In the genomic region with DNA sequence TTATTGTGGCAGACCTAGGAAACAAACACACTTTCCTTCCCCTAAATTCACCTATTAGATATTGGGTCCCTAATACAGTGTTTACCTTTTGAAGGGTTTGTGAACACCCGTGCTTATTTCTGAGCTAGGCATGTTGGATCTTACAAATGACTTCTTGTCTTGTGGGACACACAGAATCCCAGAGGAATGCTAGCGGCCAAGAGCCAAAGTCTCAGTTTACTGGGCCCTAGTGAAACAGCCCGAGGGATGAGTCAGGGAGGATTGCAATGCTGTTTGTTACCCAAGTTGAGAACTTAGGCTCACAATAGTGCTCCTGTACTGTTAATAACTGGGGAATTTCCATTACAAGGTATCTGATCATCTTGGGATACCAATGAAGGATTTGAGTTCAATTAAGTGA, we compare ENCODE assay signal across 16 cellular contexts.
DNase-seq lines count a peak whose midpoint lies in the region; ATAC-seq and TF ChIP-seq lines count a peak whose summit lies in the region.
"Had no signal": no experiment of that assay in that cellular context is flagged by ENCODE, and none has a peak within 500 bp of the region (broad histone marks: within the 10 kb centered on the region; RNA-seq: fewer than 3 reads in every experiment).

No MANE protein-coding gene starts in this region.

- H3K4me1 Mint-ChIP-seq in natural killer cell = no peaks in the 10 kb centered on the region
- H3K4me1 Mint-ChIP-seq: activated CD4-positive, alpha-beta memory T cell treated with anti-CD3 and anti-CD28 coated beads, Interleukin-2, amount 10 ng/mL, durations not matched to agents 7 days and 5 days had no signal

- DNase-seq in ACHN (peak; percentile 82), HK-2 (ENCODE audit: unreplicated experiment) (peak; percentile 78), amniotic stem cell (lab: John Stamatoyannopoulos, UW) (peak; percentile 46), glomerular visceral epithelial cell (ENCODE audit: extremely low spot score) (peak; percentile 86), natural killer cell (no peak)
- DNase-seq: activated CD4-positive, alpha-beta memory T cell treated with anti-CD3 and anti-CD28 coated beads, Interleukin-2, amount 10 ng/mL, durations not matched to agents 7 days and 5 days; activated naive CD4-positive, alpha-beta T cell treated with anti-CD3 and anti-CD28 coated beads, Interleukin-2, amount 50 U/mL, for 16 hours; AML-193; cortex of kidney; NCI-H2029; sigmoid colon; T-helper 2 cell; testis had no signal

- TF ChIP-seq CTCF in natural killer cell (IDR thresholded peaks at IDR 0.05) = no peak

- H3K27ac Mint-ChIP-seq in natural killer cell = no peak overlapping the region
- H3K27ac Mint-ChIP-seq: activated CD4-positive, alpha-beta memory T cell treated with anti-CD3 and anti-CD28 coated beads, Interleukin-2, amount 10 ng/mL, durations not matched to agents 7 days and 5 days had no signal

- H3K36me3 Mint-ChIP-seq in natural killer cell = no peaks in the 10 kb centered on the region

- intact Hi-C loops in natural killer cell (cut with micrococcal nuclease) = no loop called here

- H3K4me3 Mint-ChIP-seq in natural killer cell = no peak overlapping the region
- H3K4me3 Mint-ChIP-seq: activated CD4-positive, alpha-beta memory T cell treated with anti-CD3 and anti-CD28 coated beads, Interleukin-2, amount 10 ng/mL, durations not matched to agents 7 days and 5 days had no signal

- peaks cover 2% of the 10 kb centered on the region in 2 donors for H3K27me3 Mint-ChIP-seq in natural killer cell (ENCODE audit: low read depth in 2 of 2)

- ATAC-seq in HG03139 (IDR thresholded peaks at IDR 0.05; ENCODE audit: unreplicated experiment) = no peak
- ATAC-seq in natural killer cell = no peak
- ATAC-seq in GM21723 (IDR thresholded peaks at IDR 0.05; ENCODE audit: unreplicated experiment) = no peak
- ATAC-seq in HG02884 (IDR thresholded peaks at IDR 0.05; ENCODE audit: unreplicated experiment) = no peak

- in situ Hi-C loops in ACHN (cut with HindIII; ENCODE audit: low pct_ligation_motif_present, low pct_unique_long_range_greater_than_20kb, low sequenced_read_pairs) = no loop called here

- H3K9me3 Mint-ChIP-seq in natural killer cell = no peaks in the 10 kb centered on the region
- H3K9me3 Mint-ChIP-seq: activated CD4-positive, alpha-beta memory T cell treated with anti-CD3 and anti-CD28 coated beads, Interleukin-2, amount 10 ng/mL, durations not matched to agents 7 days and 5 days had no signal
